21 cellular contexts compared by ENCODE assay signal in genomic region chr7:100011516-100011915, GRCh38. TPM values are rescaled to one million over a fixed set of nuclear protein-coding genes. Genes with fewer than 3 reads are reported as not detected.
DNase-seq lines count a peak whose midpoint lies in the region; ATAC-seq and TF ChIP-seq lines count a peak whose summit lies in the region.
"Had no signal": no experiment of that assay in that cellular context is flagged by ENCODE, and none has a peak within 500 bp of the region (broad histone marks: within the 10 kb centered on the region; RNA-seq: fewer than 3 reads in every experiment).

No MANE protein-coding gene starts in this region.

- DNase-seq in IMR-90 (no peak), body of pancreas (no peak), neuronal stem cell (ENCODE audit: low spot score) (no peak), suprapubic skin (ENCODE audit: low spot score in 2 of 2) (no peak), NCI-H1048 (lab: John Stamatoyannopoulos, UW) (no peak)
- no peak for DNase-seq in activated CD4-positive, alpha-beta memory T cell treated with anti-CD3 and anti-CD28 coated beads for 36 hours
- DNase-seq: ACHN; C1 segment of cervical spinal cord; CD8-positive, alpha-beta memory T cell; DMS53; HFFc6; Kasumi-1; MG63; NCI-H1092 treated with DMSO at 0.1 percent for 48 hours; NCI-H2081; NCI-H2171 treated with DMSO at 0.1 percent for 48 hours; NCI-H446; NCI-H526 treated with DMSO at 0.1 percent for 48 hours; NK-92 treated with Interleukin-12 subunit alpha and Interleukin-12 subunit beta, amount 100 ng/mL, for 24 hours had no signal

- H2AK9ac ChIP-seq in IMR-90 (replicated peaks; ENCODE audit: low read depth, low read length, poor library complexity): no peak overlapping the region

- H3K4ac ChIP-seq in IMR-90 (ENCODE audit: low read depth, low read length) (no peak overlapping the region), neuronal stem cell (ENCODE audit: low read length) (no peak overlapping the region)

- no peak overlapping the region for H3K56ac ChIP-seq in IMR-90 (ENCODE audit: extremely low read depth, insufficient read depth, low read length)

- H3K9me3 Mint-ChIP-seq in activated CD4-positive, alpha-beta memory T cell treated with anti-CD3 and anti-CD28 coated beads for 36 hours: no peaks in the 10 kb centered on the region
- H3K9me3 Mint-ChIP-seq: CD8-positive, alpha-beta memory T cell; HFFc6 had no signal

- POLR2A ChIA-PET in IMR-90 (lab: Charles Lee; ENCODE audit: unreplicated experiment): no interaction called here
- POLR2A ChIA-PET in activated CD4-positive, alpha-beta memory T cell treated with anti-CD3 and anti-CD28 coated beads for 36 hours (lab: Charles Lee): no interaction called here

- H3K36me3 Mint-ChIP-seq in activated CD4-positive, alpha-beta memory T cell treated with anti-CD3 and anti-CD28 coated beads for 36 hours: peaks cover 4% of the 10 kb centered on the region

- CTCF ChIA-PET in IMR-90 (lab: Yijun Ruan, JAX): no interaction called here
- CTCF ChIA-PET in activated CD4-positive, alpha-beta memory T cell treated with anti-CD3 and anti-CD28 coated beads for 36 hours (lab: Charles Lee): interaction anchor here (1.5 kb wide), 1 partner anchor 17 kb away, joined by 4 read pairs; no protein-coding TSS in a partner anchor

- H3K27me3 Mint-ChIP-seq in activated CD4-positive, alpha-beta memory T cell treated with anti-CD3 and anti-CD28 coated beads for 36 hours: peaks cover 2% of the 10 kb centered on the region

- no peak for TF ChIP-seq EP300 in suprapubic skin (IDR thresholded peaks at IDR 0.05)

- TF ChIP-seq CTCF in IMR-90 (conservative IDR thresholded peaks at IDR 0.05; ENCODE audit: low read depth, low read length) (no peak), body of pancreas (IDR thresholded peaks at IDR 0.05) (no peak), suprapubic skin (IDR thresholded peaks at IDR 0.05) (no peak)

- no peak overlapping the region for H4K5ac ChIP-seq in IMR-90 (ENCODE audit: low read depth, low read length)

- peaks cover 8% of the 10 kb centered on the region for H4K20me1 ChIP-seq in IMR-90 (ENCODE audit: insufficient read depth, low read length)

- H3K4me1 Mint-ChIP-seq in activated CD4-positive, alpha-beta memory T cell treated with anti-CD3 and anti-CD28 coated beads for 36 hours (ENCODE audit: low read depth): peaks cover 17% of the 10 kb centered on the region

- in situ Hi-C loops in IMR-90 (cut with MboI; ENCODE audit: low sequenced_read_pairs): no loop called here

- TF ChIP-seq POLR2A in IMR-90 (IDR thresholded peaks at IDR 0.05; ENCODE audit: low read depth, low read length) (no peak), body of pancreas (IDR thresholded peaks at IDR 0.05) (no peak), suprapubic skin (IDR thresholded peaks at IDR 0.05) (no peak)

- H3K9me1 ChIP-seq in IMR-90 (ENCODE audit: insufficient read depth, low read length): peaks cover 6% of the 10 kb centered on the region; the same call in 1 of the 2 replicates

- H3K79me1 ChIP-seq in IMR-90 (ENCODE audit: low read depth in 1 of 2, low read length in 2 of 2) (peaks cover 0 to 10% of the 10 kb centered on the region in 2 experiments; a peak in 1 of 4 replicates), neuronal stem cell (ENCODE audit: low read depth, low read length) (peaks cover 5% of the 10 kb centered on the region)

- no peak overlapping the region for H4K8ac ChIP-seq in IMR-90 (ENCODE audit: low read depth in 2 of 2, low read length in 2 of 2)
- no peak overlapping the region for H4K8ac ChIP-seq in neuronal stem cell (ENCODE audit: low read depth, low read length)

- no peak overlapping the region for H3K23ac ChIP-seq in IMR-90 (ENCODE audit: low read depth, low read length)
- no peak overlapping the region for H3K23ac ChIP-seq in neuronal stem cell (ENCODE audit: low read depth, low read length, poor library complexity)

- H3K27ac ChIP-seq in IMR-90 (ENCODE audit: insufficient read depth, low read length): no peak overlapping the region
- H3K27ac ChIP-seq in body of pancreas: peak overlapping the region in 3 of 4 donors; percentile 56 to 77 (median 72)
- H3K27ac ChIP-seq in neuronal stem cell (replicated peaks; ENCODE audit: low read length): no peak overlapping the region
- H3K27ac ChIP-seq in suprapubic skin: peak overlapping the region; percentile 37

- H3K27ac Mint-ChIP-seq in activated CD4-positive, alpha-beta memory T cell treated with anti-CD3 and anti-CD28 coated beads for 36 hours: no peak overlapping the region
- H3K27ac Mint-ChIP-seq: HFFc6 had no signal

- H3K4me1 ChIP-seq in IMR-90 (ENCODE audit: control insufficient read depth, insufficient read depth, low read length) (no peaks in the 10 kb centered on the region), body of pancreas (peaks cover 53% of the 10 kb centered on the region), neuronal stem cell (ENCODE audit: control insufficient read depth in 2 of 2, insufficient read depth in 1 of 2, low read depth in 1 of 2, low read length in 2 of 2) (peaks cover 2 to 3% of the 10 kb centered on the region in 2 donors), suprapubic skin (peaks cover 46% of the 10 kb centered on the region)

- H2BK15ac ChIP-seq in IMR-90 (ENCODE audit: low read depth, low read length) (no peak overlapping the region), neuronal stem cell (ENCODE audit: low read length) (no peak overlapping the region)

- intact Hi-C loops in IMR-90 (cut with micrococcal nuclease) (no loop called here), body of pancreas (cut with DNase I) (no loop called here)
- intact Hi-C loops in activated CD4-positive, alpha-beta memory T cell treated with anti-CD3 and anti-CD28 coated beads for 36 hours (cut with micrococcal nuclease): no loop called here

- H3K4me3 ChIP-seq in IMR-90 (ENCODE audit: insufficient read depth, low read depth, low read length): no peak overlapping the region
- no peak overlapping the region for H3K4me3 ChIP-seq in body of pancreas
- H3K4me3 ChIP-seq in neuronal stem cell (ENCODE audit: low read length in 2 of 2): no peak overlapping the region
- no peak overlapping the region for H3K4me3 ChIP-seq in suprapubic skin
- H3K4me3 ChIP-seq: MG63 had no signal

- no peak overlapping the region for H3K18ac ChIP-seq in IMR-90 (ENCODE audit: low read depth, low read length)
- no peak overlapping the region for H3K18ac ChIP-seq in neuronal stem cell (ENCODE audit: low read length)

- ATAC-seq in IMR-90 (ENCODE audit: low read depth) (no peak), body of pancreas (no peak), HG03025 (IDR thresholded peaks at IDR 0.05; ENCODE audit: low FRiP score, unreplicated experiment) (no peak)
- ATAC-seq: Right ventricle myocardium inferior had no signal

- H3K36me3 ChIP-seq in IMR-90 (ENCODE audit: control insufficient read depth, insufficient read depth, low read length) (no peaks in the 10 kb centered on the region), body of pancreas (replicated peaks in 1 of 2; ENCODE audit: insufficient read depth in 1 of 2, low read depth in 2 of 2) (no peaks in the 10 kb centered on the region), neuronal stem cell (replicated peaks in 1 of 2; ENCODE audit: control insufficient read depth in 2 of 2, insufficient read depth in 2 of 2, low read length in 2 of 2) (no peaks in the 10 kb centered on the region), suprapubic skin (no peaks in the 10 kb centered on the region)
- H3K36me3 ChIP-seq: MG63 had no signal

- no peak overlapping the region for H3K4me3 Mint-ChIP-seq in activated CD4-positive, alpha-beta memory T cell treated with anti-CD3 and anti-CD28 coated beads for 36 hours
- H3K4me3 Mint-ChIP-seq: HFFc6 had no signal

- H3K14ac ChIP-seq in IMR-90 (replicated peaks; ENCODE audit: low read depth, low read length) (no peak overlapping the region), neuronal stem cell (ENCODE audit: low read length) (no peak overlapping the region)

- no peak overlapping the region for H2AK5ac ChIP-seq in IMR-90 (ENCODE audit: low read depth, low read length)
- no peak overlapping the region for H2AK5ac ChIP-seq in neuronal stem cell (ENCODE audit: low read depth, low read length)

- H2BK120ac ChIP-seq in IMR-90 (ENCODE audit: low read depth, low read length) (no peak overlapping the region), neuronal stem cell (ENCODE audit: low read depth, low read length) (no peak overlapping the region)

- H3K9me3 ChIP-seq in IMR-90 (ENCODE audit: control insufficient read depth, insufficient read depth, low read length) (no peaks in the 10 kb centered on the region), body of pancreas (no peaks in the 10 kb centered on the region), neuronal stem cell (replicated peaks in 1 of 2; ENCODE audit: control insufficient read depth in 2 of 2, insufficient read depth in 1 of 2, low read depth in 1 of 2, low read length in 2 of 2) (no peaks in the 10 kb centered on the region), suprapubic skin (no peaks in the 10 kb centered on the region)
- H3K9me3 ChIP-seq: MG63 had no signal

- TF ChIP-seq RAD21 in IMR-90 (IDR thresholded peaks at IDR 0.05; ENCODE audit: low read length): no peak

- H3K9ac ChIP-seq in IMR-90 (ENCODE audit: low read depth, low read length) (no peak overlapping the region), neuronal stem cell (ENCODE audit: low read depth, low read length, poor library complexity) (no peak overlapping the region)

- WGBS in IMR-90 (ENCODE audit: extremely low coverage in 2 of 2, insufficient read length in 1 of 2), 2 experiments: no CpG with 5 or more reads among the region's 3 CpGs
- 63 to 64% methylated on average over 3 of the region's 3 CpGs for WGBS in body of pancreas, 2 donors
- no CpG with 5 or more reads among the region's 3 CpGs for WGBS in neuronal stem cell (ENCODE audit: extremely low coverage in 2 of 2, insufficient read length in 2 of 2, insufficient replicate concordance in 1 of 2), 2 donors
- WGBS in suprapubic skin: 65% methylated on average over 3 of the region's 3 CpGs

- H2BK5ac ChIP-seq in IMR-90 (ENCODE audit: low read depth, low read length, poor library complexity, severe bottlenecking) (no peak overlapping the region), neuronal stem cell (ENCODE audit: low read length) (no peak overlapping the region)

- H4K91ac ChIP-seq in IMR-90 (ENCODE audit: insufficient read depth, low read depth, low read length): no peak overlapping the region
- H4K91ac ChIP-seq in neuronal stem cell (ENCODE audit: low read depth, low read length, poor library complexity): no peak overlapping the region

- no peak overlapping the region for H2BK20ac ChIP-seq in IMR-90 (ENCODE audit: low read depth, low read length)

- H3K4me2 ChIP-seq in IMR-90 (ENCODE audit: low read depth, low read length) (no peak overlapping the region), neuronal stem cell (ENCODE audit: insufficient read depth, low read length, poor library complexity, severe bottlenecking) (no peak overlapping the region)

- H2AFZ ChIP-seq in IMR-90 (replicated peaks; ENCODE audit: low read length, poor library complexity): peak overlapping the region; percentile 21
- H2AFZ ChIP-seq in neuronal stem cell (ENCODE audit: low read length): peak overlapping the region; percentile 12

- no TSS peak for BruUV-seq in IMR-90 (replicated peaks; lab: Mats Ljungman, UMichigan)

- no peak overlapping the region for H2BK12ac ChIP-seq in neuronal stem cell (ENCODE audit: low read length)

- dilution Hi-C loops in IMR-90 (cut with HindIII; ENCODE audit: low sequenced_read_pairs, unreplicated experiment): no loop called here

- peaks cover 12% of the 10 kb centered on the region for H3K27me3 ChIP-seq in IMR-90 (ENCODE audit: control insufficient read depth, insufficient read depth, low read length)
- H3K27me3 ChIP-seq in body of pancreas: no peaks in the 10 kb centered on the region
- H3K27me3 ChIP-seq in neuronal stem cell (ENCODE audit: control insufficient read depth in 3 of 3, insufficient read depth in 3 of 3, low read depth in 1 of 3, low read length in 3 of 3): peaks cover 0 to 7% (median 0%) of the 10 kb centered on the region in 3 experiments
- H3K27me3 ChIP-seq in suprapubic skin: no peaks in the 10 kb centered on the region
- H3K27me3 ChIP-seq: MG63 had no signal

RNA-seq across cellular contexts. Expression of gene ZKSCAN1, which starts 3.9 kb away (rescaled TPM):
- 30.3 and 40.7 TPM in 2 replicates for total RNA-seq in IMR-90 (2012; rRNA removed)
- polyA plus RNA-seq in IMR-90 (2012; rRNA removed): 10.8 and 13.7 TPM in 2 replicates
- polyA plus RNA-seq in IMR-90 (2012; cell fraction: cytosol; rRNA removed): 5.6 and 5.9 TPM in 2 replicates
- 8.8 and 23.6 TPM in 2 replicates for polyA plus RNA-seq in IMR-90 (2012; cell fraction: nucleus; rRNA removed; ENCODE audit: low replicate concordance)
- total RNA-seq in body of pancreas: 10 to 100 TPM; 31.6 to 40.2 TPM
- polyA plus RNA-seq in neuronal stem cell (2013, experiment 1 of 2): 21.4 TPM
- polyA plus RNA-seq in neuronal stem cell (2013, experiment 2 of 2): 21.8 TPM
- total RNA-seq in suprapubic skin: 100 to 1,000 TPM in 1 of 4 donors, 10 to 100 TPM in 3; 50.5 to 106 (median 66.4) TPM
- total RNA-seq in activated CD4-positive, alpha-beta memory T cell treated with anti-CD3 and anti-CD28 coated beads for 36 hours: 10 to 100 TPM; 49.1 to 50.6 TPM

RNA-seq across cellular contexts. Expression of gene AZGP1, which starts 35.7 kb away (rescaled TPM):
- not detected in 2 replicates for total RNA-seq in IMR-90 (2012; rRNA removed)
- not detected in 2 replicates for polyA plus RNA-seq in IMR-90 (2012; rRNA removed)
- 0.03 TPM in 1 of 2 replicates, not detected in the other for polyA plus RNA-seq in IMR-90 (2012; cell fraction: cytosol; rRNA removed)
- polyA plus RNA-seq in IMR-90 (2012; cell fraction: nucleus; rRNA removed; ENCODE audit: low replicate concordance): not detected in 2 replicates
- 100 to 1,000 TPM; 133 to 271 TPM for total RNA-seq in body of pancreas
- not detected for polyA plus RNA-seq in neuronal stem cell (2013, experiment 1 of 2)
- not detected for polyA plus RNA-seq in neuronal stem cell (2013, experiment 2 of 2)
- total RNA-seq in suprapubic skin: 1,000 to 10,000 TPM in 1 of 4 donors, 100 to 1,000 TPM in 3; 529 to 1,010 (median 610) TPM
- not detected for total RNA-seq in activated CD4-positive, alpha-beta memory T cell treated with anti-CD3 and anti-CD28 coated beads for 36 hours
- total RNA-seq: CD8-positive, alpha-beta memory T cell; HFFc6 had no signal
- polyA plus RNA-seq: CD8-positive, alpha-beta memory T cell had no signal

RNA-seq across cellular contexts. Expression of gene ZSCAN21, which starts 38.1 kb away (rescaled TPM):
- total RNA-seq in IMR-90 (2012; rRNA removed) (13.1 and 13.3 TPM in 2 replicates), body of pancreas (10 to 100 TPM; 14.5 to 20.2 TPM), suprapubic skin (10 to 100 TPM in 3 of 4 donors, 1 to 10 TPM in 1; 8.9 to 18.5 (median 10.2) TPM)
- polyA plus RNA-seq in IMR-90 (2012; rRNA removed): 10.8 and 11.5 TPM in 2 replicates
- 4.9 and 6.1 TPM in 2 replicates for polyA plus RNA-seq in IMR-90 (2012; cell fraction: cytosol; rRNA removed)
- polyA plus RNA-seq in IMR-90 (2012; cell fraction: nucleus; rRNA removed; ENCODE audit: low replicate concordance): 5.6 and 14.0 TPM in 2 replicates
- 16.3 TPM for polyA plus RNA-seq in neuronal stem cell (2013, experiment 1 of 2)
- 16.5 TPM for polyA plus RNA-seq in neuronal stem cell (2013, experiment 2 of 2)
- total RNA-seq in activated CD4-positive, alpha-beta memory T cell treated with anti-CD3 and anti-CD28 coated beads for 36 hours: 1 to 10 TPM; 6.2 TPM

Comparison
In these comparisons a context has a peak if more than half of its experiments do, and no peak if none do; other contexts are left out.
1. H3K27ac ChIP-seq: peak in body of pancreas (3 of 4) and suprapubic skin (single experiment); none in IMR-90 (single experiment) and neuronal stem cell (single experiment).
2. RNA of gene AZGP1, which starts 35.7 kb away (total RNA-seq): 529 to 1,010 TPM in suprapubic skin and 133 to 271 TPM in body of pancreas; not detected in IMR-90 and not detected in activated CD4-positive, alpha-beta memory T cell treated with anti-CD3 and anti-CD28 coated beads for 36 hours; every median in the first group is over 100 times any median in the second.